In genomic region chr5:14063691-14064090, GRCh38 we compare ENCODE assay signal across 30 cellular contexts.
"Had no signal": no experiment of that assay in that cellular context is flagged by ENCODE, and none has a peak within 500 bp of the region (broad histone marks: within the 10 kb centered on the region; RNA-seq: fewer than 3 reads in every experiment).

No MANE protein-coding gene starts in this region.

- ATAC-seq: activated CD4-positive, alpha-beta T cell treated with anti-CD3 and anti-CD28 coated beads for 36 hours; activated CD8-positive, alpha-beta T cell treated with anti-CD3 and anti-CD28 coated beads, Interleukin-2, amount 10 ng/mL, durations not matched to agents 7 days and 5 days; body of pancreas; PC-3 had no signal

- H3K27ac Mint-ChIP-seq: activated CD4-positive, alpha-beta T cell treated with anti-CD3 and anti-CD28 coated beads for 36 hours; activated CD4-positive, alpha-beta T cell treated with anti-CD3 and anti-CD28 coated beads, Interleukin-2, amount 10 ng/mL, durations not matched to agents 7 days and 5 days; activated CD8-positive, alpha-beta T cell treated with anti-CD3 and anti-CD28 coated beads, Interleukin-2, amount 10 ng/mL, durations not matched to agents 7 days and 5 days; activated naive CD4-positive, alpha-beta T cell treated with anti-CD3 and anti-CD28 coated beads, Interleukin-2, amount 50 U/mL, for 24 hours; activated naive CD8-positive, alpha-beta T cell treated with anti-CD3 and anti-CD28 coated beads, Interleukin-2, amount 10 ng/mL, durations not matched to agents 7 days and 5 days; activated T-cell treated with anti-CD3 and anti-CD28 coated beads, Interleukin-2, amount 50 U/mL, for 24 hours; activated T-helper 2 cell treated with anti-CD3 and anti-CD28 coated beads, Interferon-gamma antibody, Interleukin-2, Interleukin-4, amounts not matched to agents 10 μg/mL and 5 μg/mL and 100 μg/mL, durations not matched to agents 14 hours and 24 hours and 36 hours; T-helper 1 cell treated with Interleukin-12 subunit alpha and Interleukin-12 subunit beta and Interleukin-4 antibody, amounts not matched to agents 30 μg/mL and 1 μg/mL, for 36 hours; T-helper 2 cell treated with Interferon-gamma antibody and Interleukin-4, amounts not matched to agents 5 μg/mL and 100 μg/mL, for 36 hours had no signal

- H3K9me3 ChIP-seq: adrenal gland, body of pancreas, Peyer's patch, SJSA1, SK-N-SH had no signal

- H3K36me3 ChIP-seq: adrenal gland, Peyer's patch, SJSA1 had no signal

- H3K27me3 Mint-ChIP-seq: activated CD4-positive, alpha-beta T cell treated with anti-CD3 and anti-CD28 coated beads, Interleukin-2, amount 10 ng/mL, durations not matched to agents 7 days and 5 days; activated naive CD4-positive, alpha-beta T cell treated with anti-CD3 and anti-CD28 coated beads, Interleukin-2, amount 50 U/mL, for 24 hours; activated naive CD8-positive, alpha-beta T cell treated with anti-CD3 and anti-CD28 coated beads, Interleukin-2, amount 10 ng/mL, durations not matched to agents 7 days and 5 days had no signal

- H3K4me3 ChIP-seq: adrenal gland, body of pancreas, Peyer's patch, SJSA1 had no signal

- H3K4me1 Mint-ChIP-seq: activated CD4-positive, alpha-beta T cell treated with anti-CD3 and anti-CD28 coated beads for 36 hours; activated CD4-positive, alpha-beta T cell treated with anti-CD3 and anti-CD28 coated beads, Interleukin-2, amount 10 ng/mL, durations not matched to agents 7 days and 5 days; activated naive CD4-positive, alpha-beta T cell treated with anti-CD3 and anti-CD28 coated beads, Interleukin-2, amount 50 U/mL, for 24 hours; activated naive CD8-positive, alpha-beta T cell treated with anti-CD3 and anti-CD28 coated beads, Interleukin-2, amount 10 ng/mL, durations not matched to agents 7 days and 5 days had no signal

- H3K4me1 ChIP-seq: adrenal gland, body of pancreas, Peyer's patch had no signal

- H3K4me3 Mint-ChIP-seq: activated CD4-positive, alpha-beta T cell treated with anti-CD3 and anti-CD28 coated beads for 36 hours; activated CD4-positive, alpha-beta T cell treated with anti-CD3 and anti-CD28 coated beads, Interleukin-2, amount 10 ng/mL, durations not matched to agents 7 days and 5 days; activated CD8-positive, alpha-beta T cell treated with anti-CD3 and anti-CD28 coated beads, Interleukin-2, amount 10 ng/mL, durations not matched to agents 7 days and 5 days; activated naive CD4-positive, alpha-beta T cell treated with anti-CD3 and anti-CD28 coated beads, Interleukin-2, amount 50 U/mL, for 24 hours; activated naive CD8-positive, alpha-beta T cell treated with anti-CD3 and anti-CD28 coated beads, Interleukin-2, amount 10 ng/mL, durations not matched to agents 7 days and 5 days; activated T-cell treated with anti-CD3 and anti-CD28 coated beads, Interleukin-2, amount 50 U/mL, for 24 hours; T-helper 1 cell treated with Interleukin-12 subunit alpha and Interleukin-12 subunit beta and Interleukin-4 antibody, amounts not matched to agents 30 μg/mL and 1 μg/mL, for 36 hours; T-helper 2 cell treated with Interferon-gamma antibody and Interleukin-4, amounts not matched to agents 5 μg/mL and 100 μg/mL, for 36 hours had no signal

- H3K36me3 Mint-ChIP-seq: activated naive CD4-positive, alpha-beta T cell treated with anti-CD3 and anti-CD28 coated beads, Interleukin-2, amount 50 U/mL, for 24 hours; activated naive CD8-positive, alpha-beta T cell treated with anti-CD3 and anti-CD28 coated beads, Interleukin-2, amount 10 ng/mL, durations not matched to agents 7 days and 5 days had no signal

- H3K27me3 ChIP-seq: adrenal gland, body of pancreas, Peyer's patch, SJSA1 had no signal

- H3K27ac ChIP-seq: adrenal gland, body of pancreas, Peyer's patch, SJSA1 had no signal

- H3K9me3 Mint-ChIP-seq: activated CD4-positive, alpha-beta T cell treated with anti-CD3 and anti-CD28 coated beads, Interleukin-2, amount 10 ng/mL, durations not matched to agents 7 days and 5 days; activated naive CD4-positive, alpha-beta T cell treated with anti-CD3 and anti-CD28 coated beads, Interleukin-2, amount 50 U/mL, for 24 hours; activated T-cell treated with anti-CD3 and anti-CD28 coated beads, Interleukin-2, amount 50 U/mL, for 24 hours; activated T-helper 2 cell treated with anti-CD3 and anti-CD28 coated beads, Interferon-gamma antibody, Interleukin-2, Interleukin-4, amounts not matched to agents 10 μg/mL and 5 μg/mL and 100 μg/mL, durations not matched to agents 14 hours and 24 hours and 36 hours; T-helper 2 cell treated with Interferon-gamma antibody and Interleukin-4, amounts not matched to agents 5 μg/mL and 100 μg/mL, for 36 hours had no signal

- DNase-seq: activated CD4-positive, alpha-beta T cell treated with anti-CD3 and anti-CD28 coated beads for 36 hours; activated CD4-positive, alpha-beta T cell treated with anti-CD3 and anti-CD28 coated beads, Interleukin-2, amount 10 ng/mL, durations not matched to agents 7 days and 5 days; activated CD4-positive, alpha-beta T cell treated with anti-CD3 and anti-CD28 coated beads, Interleukin-2, amount 50 U/mL, for 48 hours; activated CD8-positive, alpha-beta T cell treated with anti-CD3 and anti-CD28 coated beads, Interleukin-2, amount 10 ng/mL, durations not matched to agents 7 days and 5 days; activated gamma-delta T cell; activated naive CD4-positive, alpha-beta T cell treated with Interleukin-2 at 50 U/mL for 16 hours; activated naive CD8-positive, alpha-beta T cell treated with anti-CD3 and anti-CD28 coated beads, Interleukin-2, amount 10 ng/mL, durations not matched to agents 7 days and 5 days; activated T-cell treated with anti-CD3 and anti-CD28 coated beads, Interleukin-2, amount 50 U/mL, for 24 hours; adrenal gland; body of pancreas; caudate nucleus; cerebellar nuclear complex; NCI-H1105; NCI-H1417 treated with DMSO at 0.1 percent for 48 hours; NCI-H187 treated with DMSO at 0.1 percent for 48 hours; NCI-H2081; NCI-H226; NCI-H446 treated with DMSO at 0.1 percent for 48 hours; NCI-H524; NCI-H69; PC-3; Peyer's patch; RPMI8226; SHP77 treated with DMSO at 0.1 percent for 48 hours; SK-N-SH had no signal
